Comparison of ENCODE assay signal across 20 cellular contexts in the genomic region with DNA sequence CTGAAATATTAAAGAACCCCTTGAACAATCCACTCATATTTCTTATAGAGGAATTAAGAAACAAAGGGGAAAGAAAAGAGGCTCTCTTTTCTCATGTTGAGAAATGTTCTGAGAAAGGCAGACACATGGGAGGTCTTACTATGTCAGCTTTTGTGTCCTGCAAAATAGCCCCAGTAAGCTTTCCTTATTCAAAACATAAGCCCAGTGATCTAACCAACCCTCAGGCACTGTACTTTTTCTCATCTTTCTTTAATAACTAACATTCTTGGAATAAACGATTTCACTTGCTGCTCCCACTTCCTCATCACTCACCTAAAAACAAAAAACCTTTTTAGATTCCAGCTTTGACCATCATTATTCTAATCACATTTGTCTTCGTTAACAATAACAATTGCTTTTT.
"Had no signal": no experiment of that assay in that cellular context is flagged by ENCODE, and none has a peak within 500 bp of the region (broad histone marks: within the 10 kb centered on the region; RNA-seq: fewer than 3 reads in every experiment).

No MANE protein-coding gene starts in this region.

- H3K36me3 ChIP-seq: tibial nerve had no signal

- H3K4me3 Mint-ChIP-seq: activated CD8-positive, alpha-beta T cell treated with anti-CD3 and anti-CD28 coated beads for 36 hours; activated naive CD4-positive, alpha-beta T cell treated with anti-CD3 and anti-CD28 coated beads, Interleukin-2, amount 50 U/mL, for 24 hours; activated T-cell treated with anti-CD3 and anti-CD28 coated beads, Interleukin-2, amount 50 U/mL, for 4 hours; natural killer cell; stimulated activated naive B cell treated with anti-CD40 and anti-IgM and Interleukin-4, amounts not matched to agents 10 μg/mL and 1 μg/mL and 100 μg/mL, for 72 hours had no signal

- H3K27me3 ChIP-seq: hepatocyte, tibial nerve had no signal

- H3K9me3 Mint-ChIP-seq: activated CD8-positive, alpha-beta T cell treated with anti-CD3 and anti-CD28 coated beads for 36 hours; activated naive CD4-positive, alpha-beta T cell treated with anti-CD3 and anti-CD28 coated beads, Interleukin-2, amount 50 U/mL, for 24 hours; activated T-cell treated with anti-CD3 and anti-CD28 coated beads, Interleukin-2, amount 50 U/mL, for 4 hours; brain; natural killer cell; stimulated activated naive B cell treated with anti-CD40 and anti-IgM and Interleukin-4, amounts not matched to agents 10 μg/mL and 1 μg/mL and 100 μg/mL, for 72 hours had no signal

- H3K27ac ChIP-seq: coronary artery, epithelial cell of prostate, hepatocyte, tibial nerve had no signal

- H3K27ac Mint-ChIP-seq: activated CD8-positive, alpha-beta T cell treated with anti-CD3 and anti-CD28 coated beads for 36 hours; activated naive CD4-positive, alpha-beta T cell treated with anti-CD3 and anti-CD28 coated beads, Interleukin-2, amount 50 U/mL, for 24 hours; brain; natural killer cell; stimulated activated naive B cell treated with anti-CD40 and anti-IgM and Interleukin-4, amounts not matched to agents 10 μg/mL and 1 μg/mL and 100 μg/mL, for 72 hours had no signal

- H3K4me3 ChIP-seq: coronary artery, hepatocyte, tibial nerve had no signal

- H2AFZ ChIP-seq: hepatocyte had no signal

- FAIRE-seq: keratinocyte had no signal

- H3K79me2 ChIP-seq: hepatocyte had no signal

- DNase-seq: activated CD4-positive, alpha-beta T cell treated with anti-CD3 and anti-CD28 coated beads for 4 hours; activated CD8-positive, alpha-beta T cell treated with anti-CD3 and anti-CD28 coated beads for 36 hours; activated effector memory CD4-positive, alpha-beta T cell treated with Interleukin-2 at 50 U/mL for 16 hours; activated T-cell treated with anti-CD3 and anti-CD28 coated beads, Interleukin-2, amount 50 U/mL, for 4 hours; amniotic stem cell; central memory CD4-positive, alpha-beta T cell; effector CD8-positive, alpha-beta T cell; natural killer cell; stimulated activated CD4-positive, alpha-beta T cell treated with anti-CD3 and anti-CD28 coated beads, Interleukin-15, amount 100 ng/mL, for 24 hours; stimulated activated CD4-positive, alpha-beta T cell treated with anti-CD3 and anti-CD28 coated beads, Interleukin-4, amount 100 ng/mL, for 1 hour; stimulated activated naive B cell treated with anti-CD40 and anti-IgM and Interleukin-4, amounts not matched to agents 10 μg/mL and 1 μg/mL and 100 μg/mL, for 72 hours; T-helper 2 cell had no signal

- H3K27me3 Mint-ChIP-seq: brain had no signal

- ATAC-seq: activated CD8-positive, alpha-beta T cell treated with anti-CD3 and anti-CD28 coated beads for 36 hours; activated T-cell treated with anti-CD3 and anti-CD28 coated beads, Interleukin-2, amount 50 U/mL, for 4 hours; left lobe of liver; natural killer cell; stimulated activated naive B cell treated with anti-CD40 and anti-IgM and Interleukin-4, amounts not matched to agents 10 μg/mL and 1 μg/mL and 100 μg/mL, for 72 hours had no signal

- H3K4me2 ChIP-seq: hepatocyte had no signal

- H3K9me3 ChIP-seq: tibial nerve had no signal

- H3K4me1 Mint-ChIP-seq: activated naive CD4-positive, alpha-beta T cell treated with anti-CD3 and anti-CD28 coated beads, Interleukin-2, amount 50 U/mL, for 24 hours; natural killer cell; stimulated activated naive B cell treated with anti-CD40 and anti-IgM and Interleukin-4, amounts not matched to agents 10 μg/mL and 1 μg/mL and 100 μg/mL, for 72 hours had no signal

- H3K36me3 Mint-ChIP-seq: activated naive CD4-positive, alpha-beta T cell treated with anti-CD3 and anti-CD28 coated beads, Interleukin-2, amount 50 U/mL, for 24 hours; brain; natural killer cell; stimulated activated naive B cell treated with anti-CD40 and anti-IgM and Interleukin-4, amounts not matched to agents 10 μg/mL and 1 μg/mL and 100 μg/mL, for 72 hours had no signal
